24 cellular contexts compared by ENCODE assay signal in the genomic region with DNA sequence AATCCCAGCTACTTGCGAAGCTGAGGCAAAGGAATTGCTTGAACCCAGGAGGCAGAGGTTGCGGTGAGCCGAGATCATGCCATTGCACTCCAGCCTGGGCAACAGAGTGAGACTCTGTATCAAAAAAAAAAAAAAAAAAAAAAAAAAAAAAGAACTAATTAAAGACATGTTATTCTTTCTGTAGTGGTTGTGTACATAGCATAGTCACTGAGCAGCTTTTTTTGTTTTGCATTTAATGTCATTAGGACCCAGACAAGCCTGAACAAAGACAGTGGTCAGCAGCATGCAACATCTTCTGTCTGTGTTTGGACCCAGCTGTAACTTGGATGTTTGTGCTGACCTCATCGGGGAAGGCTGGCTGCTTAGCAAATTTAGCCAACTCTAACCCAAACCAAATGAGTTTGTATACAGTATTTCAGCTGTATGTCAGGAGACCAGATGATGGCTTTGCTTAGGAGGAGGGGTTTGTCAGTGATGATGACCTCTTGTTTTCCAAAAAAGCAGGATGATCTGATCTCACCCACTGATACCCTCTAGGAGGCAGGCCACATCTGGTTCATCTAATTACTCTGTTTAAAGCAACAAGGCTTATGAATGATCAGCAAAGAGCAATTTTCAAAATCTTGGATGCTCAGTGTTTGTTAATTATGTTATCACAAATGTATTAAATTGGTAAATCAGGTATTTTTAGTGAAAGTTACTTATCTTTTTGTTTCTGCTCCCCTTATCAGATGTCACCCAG. TPM values are rescaled to one million over a fixed set of nuclear protein-coding genes. Genes with fewer than 3 reads are reported as not detected.
DNase-seq lines count a peak whose midpoint lies in the region; TF ChIP-seq lines count a peak whose summit lies in the region.
"Had no signal": no experiment of that assay in that cellular context is flagged by ENCODE, and none has a peak within 500 bp of the region (broad histone marks: within the 10 kb centered on the region; RNA-seq: fewer than 3 reads in every experiment).

No MANE protein-coding gene starts in this region.

- no peak overlapping the region for H3K9ac ChIP-seq in SK-N-SH
- H3K9ac ChIP-seq: BLaER1 had no signal

- H2AFZ ChIP-seq in SK-N-SH (ENCODE audit: low read depth), result no peak overlapping the region

- H3K36me3 ChIP-seq in SK-N-SH (replicated peaks in 1 of 2; ENCODE audit: control insufficient read depth in 1 of 2, insufficient read depth in 2 of 2, low read length in 1 of 2), result no peaks in the 10 kb centered on the region
- no peaks in the 10 kb centered on the region for H3K36me3 ChIP-seq in testis (ENCODE audit: low read depth, missing control alignments)
- H3K36me3 ChIP-seq: BLaER1, upper lobe of right lung had no signal

- H3K27me3 ChIP-seq in SK-N-SH (ENCODE audit: insufficient read depth) (no peaks in the 10 kb centered on the region), testis (no peaks in the 10 kb centered on the region)
- H3K27me3 ChIP-seq: BLaER1, foreskin keratinocyte, upper lobe of right lung had no signal

- CTCF ChIA-PET in SK-N-SH (lab: Yijun Ruan, JAX), result interaction anchor here (0.6 to 1.9 kb wide), 4 partner anchors 10 to 158 kb away, joined by 3 to 5 read pairs (median 3); no protein-coding TSS in a partner anchor

- H3K9me3 ChIP-seq in SK-N-SH, result no peaks in the 10 kb centered on the region
- no peaks in the 10 kb centered on the region for H3K9me3 ChIP-seq in testis
- H3K9me3 ChIP-seq: BLaER1, upper lobe of right lung had no signal

- no peak for TF ChIP-seq CTCF in SK-N-SH (IDR thresholded peaks at IDR 0.05)
- TF ChIP-seq CTCF in testis (IDR thresholded peaks at IDR 0.05), result no peak

- no peaks in the 10 kb centered on the region for H3K79me2 ChIP-seq in SK-N-SH (ENCODE audit: insufficient read depth)

- peak in 1 of 2 experiments; percentile 83; a peak in 2 of 4 replicates for TF ChIP-seq EP300 in SK-N-SH (IDR thresholded peaks at IDR 0.05; ENCODE audit: borderline replicate concordance in 1 of 2, low read depth in 1 of 2, low read length in 1 of 2)

- H4K20me1 ChIP-seq in SK-N-SH (ENCODE audit: insufficient read depth), result no peaks in the 10 kb centered on the region
- H4K20me1 ChIP-seq: BLaER1 had no signal

- in situ Hi-C loops in KBM-7 (cut with MboI; ENCODE audit: low pct_unique_long_range_greater_than_20kb, low sequenced_read_pairs), result no loop called here

- DNase-seq in NCI-H748 (lab: John Stamatoyannopoulos, UW; ENCODE audit: unreplicated experiment) (peak; percentile 61), NCI-H748 treated with DMSO at 0.1 percent for 48 hours (lab: John Stamatoyannopoulos, UW) (no peak), SK-N-SH (peak; percentile 22), fibroblast of peridontal ligament (ENCODE audit: extremely low read depth) (peak; percentile 86), skeletal muscle cell (ENCODE audit: low read depth) (peak; percentile 7), testis (no peak), KBM-7 (no peak)
- DNase-seq in activated effector memory CD4-positive, alpha-beta T cell treated with anti-CD3 and anti-CD28 coated beads, Interleukin-2, amount 50 U/mL, for 16 hours, result no peak
- DNase-seq: 8988T; activated CD4-positive, alpha-beta T cell treated with anti-CD3 and anti-CD28 coated beads, Interleukin-2, amount 50 U/mL, for 1 hour; aorta; central memory CD4-positive, alpha-beta T cell; DMS79 treated with DMSO at 0.1 percent for 48 hours; foreskin keratinocyte; Karpas-422; left ventricle myocardium superior; natural killer cell; NCI-H1694; NCI-H82; small intestine; stimulated activated CD4-positive, alpha-beta T cell treated with anti-CD3 and anti-CD28 coated beads, Interleukin-2, amount 100 ng/mL, for 24 hours; upper lobe of right lung had no signal

- intact Hi-C loops in testis (cut with DNase I; ENCODE audit: low total_unique reads), result no loop called here

- 71% methylated on average over 3 of the region's 4 CpGs for WGBS in SK-N-SH (ENCODE audit: low lambda C conversion rate)
- WGBS in testis, 2 donors, result 81 to 94% methylated on average over 4 of the region's 4 CpGs

- no peak overlapping the region for H3K4me2 ChIP-seq in SK-N-SH
- H3K4me2 ChIP-seq: BLaER1 had no signal

- TF ChIP-seq POLR2A in testis (IDR thresholded peaks at IDR 0.05), result no peak

- peak; percentile 13; the same call in 1 of the 2 replicates for TF ChIP-seq RAD21 in SK-N-SH (IDR thresholded peaks at IDR 0.05; ENCODE audit: low read length)

- H3K4me3 ChIP-seq in SK-N-SH (ENCODE audit: low read depth in 2 of 2, low read length in 1 of 2) (no peak overlapping the region), skeletal muscle cell (ENCODE audit: low read depth, low read length) (no peak overlapping the region), testis (no peak overlapping the region)
- H3K4me3 ChIP-seq: BLaER1, upper lobe of right lung had no signal

- H3K27ac ChIP-seq in SK-N-SH (ENCODE audit: low read depth in 2 of 2, low read length in 1 of 2) (peak overlapping the region in 1 of 2 experiments; percentile 80; a peak in 2 of 4 replicates), testis (no peak overlapping the region)
- H3K27ac ChIP-seq: BLaER1, foreskin keratinocyte, upper lobe of right lung had no signal

- H3K4me1 ChIP-seq in SK-N-SH (ENCODE audit: control insufficient read depth in 1 of 2, insufficient read depth in 2 of 2, low read depth in 1 of 2, low read length in 1 of 2), result peaks cover 0 to 19% of the 10 kb centered on the region in 2 experiments; a peak in 2 of 4 replicates
- H3K4me1 ChIP-seq in testis, result no peaks in the 10 kb centered on the region
- H3K4me1 ChIP-seq: BLaER1, foreskin keratinocyte, upper lobe of right lung had no signal

- POLR2A ChIA-PET in SK-N-SH (lab: Yijun Ruan, JAX), result no interaction called here

- no peaks in the 10 kb centered on the region for H3F3A ChIP-seq in SK-N-SH (replicated peaks; ENCODE audit: insufficient read depth)

- H3K9me2 ChIP-seq in SK-N-SH, result no peaks in the 10 kb centered on the region

TF ChIP-seq in SK-N-SH, 30 proteins besides CTCF, POLR2A, EP300 and RAD21 (continues in another document):
- peak; percentile 31; the same call in 1 of the 2 replicates for TF ChIP-seq RCOR1 (IDR thresholded peaks at IDR 0.05; ENCODE audit: low read length)
- no peak for TF ChIP-seq FOXJ3 (CRISPR knock-in tag; IDR thresholded peaks at IDR 0.05)
- no peak for TF ChIP-seq SIN3A (IDR thresholded peaks at IDR 0.05; ENCODE audit: borderline replicate concordance, low read depth, low read length)
- TF ChIP-seq, protein P1, sequence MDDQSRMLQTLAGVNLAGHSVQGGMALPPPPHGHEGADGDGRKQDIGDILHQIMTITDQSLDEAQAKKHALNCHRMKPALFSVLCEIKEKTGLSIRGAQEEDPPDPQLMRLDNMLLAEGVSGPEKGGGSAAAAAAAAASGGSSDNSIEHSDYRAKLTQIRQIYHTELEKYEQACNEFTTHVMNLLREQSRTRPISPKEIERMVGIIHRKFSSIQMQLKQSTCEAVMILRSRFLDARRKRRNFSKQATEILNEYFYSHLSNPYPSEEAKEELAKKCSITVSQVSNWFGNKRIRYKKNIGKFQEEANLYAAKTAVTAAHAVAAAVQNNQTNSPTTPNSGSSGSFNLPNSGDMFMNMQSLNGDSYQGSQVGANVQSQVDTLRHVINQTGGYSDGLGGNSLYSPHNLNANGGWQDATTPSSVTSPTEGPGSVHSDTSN (IDR thresholded peaks at IDR 0.05), result no peak
- no peak for TF ChIP-seq YY1 (IDR thresholded peaks at IDR 0.05; ENCODE audit: low read depth)
- no peak for TF ChIP-seq FOSL2 (IDR thresholded peaks at IDR 0.05; ENCODE audit: borderline replicate concordance, low read depth)
- no peak for TF ChIP-seq GABPA (IDR thresholded peaks at IDR 0.05; ENCODE audit: low read depth)
- no peak for TF ChIP-seq RFX5 (IDR thresholded peaks at IDR 0.05; ENCODE audit: low read length)
- TF ChIP-seq, protein P2, sequence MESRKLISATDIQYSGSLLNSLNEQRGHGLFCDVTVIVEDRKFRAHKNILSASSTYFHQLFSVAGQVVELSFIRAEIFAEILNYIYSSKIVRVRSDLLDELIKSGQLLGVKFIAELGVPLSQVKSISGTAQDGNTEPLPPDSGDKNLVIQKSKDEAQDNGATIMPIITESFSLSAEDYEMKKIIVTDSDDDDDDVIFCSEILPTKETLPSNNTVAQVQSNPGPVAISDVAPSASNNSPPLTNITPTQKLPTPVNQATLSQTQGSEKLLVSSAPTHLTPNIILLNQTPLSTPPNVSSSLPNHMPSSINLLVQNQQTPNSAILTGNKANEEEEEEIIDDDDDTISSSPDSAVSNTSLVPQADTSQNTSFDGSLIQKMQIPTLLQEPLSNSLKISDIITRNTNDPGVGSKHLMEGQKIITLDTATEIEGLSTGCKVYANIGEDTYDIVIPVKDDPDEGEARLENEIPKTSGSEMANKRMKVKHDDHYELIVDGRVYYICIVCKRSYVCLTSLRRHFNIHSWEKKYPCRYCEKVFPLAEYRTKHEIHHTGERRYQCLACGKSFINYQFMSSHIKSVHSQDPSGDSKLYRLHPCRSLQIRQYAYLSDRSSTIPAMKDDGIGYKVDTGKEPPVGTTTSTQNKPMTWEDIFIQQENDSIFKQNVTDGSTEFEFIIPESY (IDR thresholded peaks at IDR 0.05; ENCODE audit: borderline replicate concordance, low read depth), result no peak
- peak; percentile 86 for TF ChIP-seq GATA2 (CRISPR knock-in tag; IDR thresholded peaks at IDR 0.05)
- no peak for TF ChIP-seq TAF1 (IDR thresholded peaks at IDR 0.05; ENCODE audit: borderline replicate concordance, low read depth, low read length)
- TF ChIP-seq NRF1 (IDR thresholded peaks at IDR 0.05; ENCODE audit: low read depth, low read length), result no peak
- TF ChIP-seq, protein P3, sequence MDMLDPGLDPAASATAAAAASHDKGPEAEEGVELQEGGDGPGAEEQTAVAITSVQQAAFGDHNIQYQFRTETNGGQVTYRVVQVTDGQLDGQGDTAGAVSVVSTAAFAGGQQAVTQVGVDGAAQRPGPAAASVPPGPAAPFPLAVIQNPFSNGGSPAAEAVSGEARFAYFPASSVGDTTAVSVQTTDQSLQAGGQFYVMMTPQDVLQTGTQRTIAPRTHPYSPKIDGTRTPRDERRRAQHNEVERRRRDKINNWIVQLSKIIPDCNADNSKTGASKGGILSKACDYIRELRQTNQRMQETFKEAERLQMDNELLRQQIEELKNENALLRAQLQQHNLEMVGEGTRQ (IDR thresholded peaks at IDR 0.05; ENCODE audit: borderline replicate concordance, low read depth, low read length), result no peak
- TF ChIP-seq MXI1 (IDR thresholded peaks at IDR 0.05; ENCODE audit: low read depth, low read length), result peak; percentile 21; the same call in 1 of the 2 replicates

RNA-seq across cellular contexts. Expression of a gene that starts 39.5 kb away (rescaled TPM):
- polyA plus RNA-seq in SK-N-SH (2012; rRNA removed) (0.08 TPM in 1 of 2 replicates, not detected in the other), testis (ENCODE audit: insufficient read depth, low read depth, low replicate concordance) (28.4 TPM)
- 0.08 and 0.09 TPM in 2 replicates for polyA plus RNA-seq in SK-N-SH (2012; cell fraction: cytosol; rRNA removed)
- 0.04 and 0.06 TPM in 2 replicates for polyA plus RNA-seq in SK-N-SH (2012; cell fraction: nucleus; rRNA removed)
- 10 to 100 TPM; 12.7 to 16.1 TPM for total RNA-seq in testis
- total RNA-seq: foreskin keratinocyte, OCI-LY7 had no signal

Comparison
In these comparisons a context has a peak if more than half of its experiments do, and no peak if none do; other contexts are left out.
1. DNase-seq: peak in NCI-H748 (single experiment), SK-N-SH (single experiment), fibroblast of peridontal ligament (single experiment) and skeletal muscle cell (single experiment); none in NCI-H748 treated with DMSO at 0.1 percent for 48 hours (single experiment), testis (single experiment), activated effector memory CD4-positive, alpha-beta T cell treated with anti-CD3 and anti-CD28 coated beads, Interleukin-2, amount 50 U/mL, for 16 hours (single experiment) and KBM-7 (single experiment).
2. RNA of a gene that starts 39.5 kb away (polyA plus RNA-seq): 28.4 TPM in testis (single experiment); 0.04 to 0.09 TPM in SK-N-SH; every median in the first group is over 10 times any median in the second.